In genomic region chr1:171245458-171246064, GRCh38 we compare ENCODE assay signal across 8 cellular contexts. TPM values are rescaled to one million over a fixed set of nuclear protein-coding genes. Genes with fewer than 3 reads are reported as not detected.
DNase-seq lines count a peak whose midpoint lies in the region; ATAC-seq and TF ChIP-seq lines count a peak whose summit lies in the region.

No MANE protein-coding gene starts in this region.

- H2AFZ ChIP-seq in SK-N-SH (ENCODE audit: low read depth) = no peak overlapping the region

- TF ChIP-seq RAD21 in SK-N-SH (IDR thresholded peaks at IDR 0.05; ENCODE audit: low read length) = peak; percentile 48

- no peak overlapping the region for H3K4me3 ChIP-seq in SK-N-SH (ENCODE audit: low read depth in 2 of 2, low read length in 1 of 2)
- no peak overlapping the region for H3K4me3 ChIP-seq in fibroblast of the aortic adventitia (ENCODE audit: low read depth, low read length)

- no peak overlapping the region for H3K27ac ChIP-seq in SK-N-SH (ENCODE audit: low read depth in 2 of 2, low read length in 1 of 2)

- no peaks in the 10 kb centered on the region for H3K79me2 ChIP-seq in SK-N-SH (ENCODE audit: insufficient read depth)

- H3K9me2 ChIP-seq in SK-N-SH = no peaks in the 10 kb centered on the region

- H3K4me1 ChIP-seq in SK-N-SH (ENCODE audit: control insufficient read depth in 1 of 2, insufficient read depth in 2 of 2, low read depth in 1 of 2, low read length in 1 of 2) = no peaks in the 10 kb centered on the region

- no peaks in the 10 kb centered on the region for H3K36me3 ChIP-seq in SK-N-SH (replicated peaks in 1 of 2; ENCODE audit: control insufficient read depth in 1 of 2, insufficient read depth in 2 of 2, low read length in 1 of 2)

- DNase-seq in DMS 273 (lab: John Stamatoyannopoulos, UW; ENCODE audit: unreplicated experiment) (peak; percentile 62), DMS 273 treated with DMSO at 0.1 percent for 48 hours (lab: John Stamatoyannopoulos, UW) (no peak), SK-N-SH (peak; percentile 37), fibroblast of the aortic adventitia (ENCODE audit: low read depth) (peak; percentile 69), pons (ENCODE audit: low spot score) (peak; percentile 58)
- no peak for DNase-seq in stimulated activated CD8-positive, alpha-beta memory T cell treated with anti-CD3 and anti-CD28 coated beads, Interleukin-4, amount 100 ng/mL, for 48 hours

- WGBS in SK-N-SH (ENCODE audit: low lambda C conversion rate) = 21% methylated on average over 6 of the region's 6 CpGs

- no peak overlapping the region for H3K4me2 ChIP-seq in SK-N-SH

- no peaks in the 10 kb centered on the region for H4K20me1 ChIP-seq in SK-N-SH (ENCODE audit: insufficient read depth)

- CTCF ChIA-PET in SK-N-SH (lab: Yijun Ruan, JAX) = interaction anchor here (0.7 to 3.4 kb wide), 16 partner anchors 9 to 470 kb away, joined by 3 to 22 read pairs (median 5); partner anchors contain the start of gene FMO4

- H3K9ac ChIP-seq in SK-N-SH = no peak overlapping the region

- ATAC-seq in GM19438 (IDR thresholded peaks at IDR 0.05; ENCODE audit: low read depth, unreplicated experiment) = peak; percentile 78
- peak; percentile 77 for ATAC-seq in HG03469 (IDR thresholded peaks at IDR 0.05; ENCODE audit: unreplicated experiment)

- peaks cover 29% of the 10 kb centered on the region; the same call in 1 of the 2 replicates for H3K27me3 ChIP-seq in SK-N-SH (ENCODE audit: insufficient read depth)

- TF ChIP-seq EP300 in SK-N-SH (IDR thresholded peaks at IDR 0.05; ENCODE audit: borderline replicate concordance in 1 of 2, low read depth in 1 of 2, low read length in 1 of 2) = no peak

- no peaks in the 10 kb centered on the region for H3K9me3 ChIP-seq in SK-N-SH

- TF ChIP-seq CTCF in SK-N-SH (IDR thresholded peaks at IDR 0.05) = peak; percentile 80
- TF ChIP-seq CTCF in fibroblast of the aortic adventitia (IDR thresholded peaks at IDR 0.05; ENCODE audit: insufficient read depth, low read length) = peak; percentile 89

- POLR2A ChIA-PET in SK-N-SH (lab: Yijun Ruan, JAX) = no interaction called here

- no peaks in the 10 kb centered on the region for H3F3A ChIP-seq in SK-N-SH (replicated peaks; ENCODE audit: insufficient read depth)

TF ChIP-seq in SK-N-SH, 30 proteins besides CTCF, POLR2A, EP300 and RAD21:
- TF ChIP-seq SMC3 (IDR thresholded peaks at IDR 0.05; ENCODE audit: low read depth, low read length) = peak; percentile 68
- TF ChIP-seq, protein P1, sequence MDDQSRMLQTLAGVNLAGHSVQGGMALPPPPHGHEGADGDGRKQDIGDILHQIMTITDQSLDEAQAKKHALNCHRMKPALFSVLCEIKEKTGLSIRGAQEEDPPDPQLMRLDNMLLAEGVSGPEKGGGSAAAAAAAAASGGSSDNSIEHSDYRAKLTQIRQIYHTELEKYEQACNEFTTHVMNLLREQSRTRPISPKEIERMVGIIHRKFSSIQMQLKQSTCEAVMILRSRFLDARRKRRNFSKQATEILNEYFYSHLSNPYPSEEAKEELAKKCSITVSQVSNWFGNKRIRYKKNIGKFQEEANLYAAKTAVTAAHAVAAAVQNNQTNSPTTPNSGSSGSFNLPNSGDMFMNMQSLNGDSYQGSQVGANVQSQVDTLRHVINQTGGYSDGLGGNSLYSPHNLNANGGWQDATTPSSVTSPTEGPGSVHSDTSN (IDR thresholded peaks at IDR 0.05) = no peak

RNA-seq across cellular contexts. Expression of gene FMO1, which starts 2.7 kb away (rescaled TPM):
- not detected in 2 replicates for polyA plus RNA-seq in SK-N-SH (2012; rRNA removed)
- not detected in 2 replicates for polyA plus RNA-seq in SK-N-SH (2012; cell fraction: cytosol; rRNA removed)
- polyA plus RNA-seq in SK-N-SH (2012; cell fraction: nucleus; rRNA removed) = not detected in 2 replicates
- total RNA-seq in fibroblast of the aortic adventitia (ENCODE audit: low replicate concordance) = 0.18 and 7.8 TPM in 2 replicates

Comparison
In these comparisons a context has a peak if more than half of its experiments do, and no peak if none do; other contexts are left out.
1. DNase-seq: peak in DMS 273 (single experiment), SK-N-SH (single experiment), fibroblast of the aortic adventitia (single experiment) and pons (single experiment); none in DMS 273 treated with DMSO at 0.1 percent for 48 hours (single experiment) and stimulated activated CD8-positive, alpha-beta memory T cell treated with anti-CD3 and anti-CD28 coated beads, Interleukin-4, amount 100 ng/mL, for 48 hours (single experiment).